ENCODE assay signal across 8 cellular contexts in genomic region chr7:131513245-131514061, GRCh38. TPM values are rescaled to one million over a fixed set of nuclear protein-coding genes. Genes with fewer than 3 reads are reported as not detected.
DNase-seq lines count a peak whose midpoint lies in the region; ATAC-seq and TF ChIP-seq lines count a peak whose summit lies in the region.

No MANE protein-coding gene starts in this region.

- no peak overlapping the region for H3K23ac ChIP-seq in mesenchymal stem cell (ENCODE audit: low read length in 2 of 2)

- H3K27ac ChIP-seq in CD4-positive, alpha-beta T cell (ENCODE audit: low read depth, low read length), result no peak overlapping the region
- H3K27ac ChIP-seq in HL-60 (replicated peaks) (no peak overlapping the region), mesenchymal stem cell (ENCODE audit: low read length, poor library complexity, severe bottlenecking) (no peak overlapping the region)

- no peaks in the 10 kb centered on the region for H3K79me1 ChIP-seq in mesenchymal stem cell (replicated peaks; ENCODE audit: low read length, poor library complexity, severe bottlenecking)

- no peaks in the 10 kb centered on the region for H3K36me3 Mint-ChIP-seq in CD4-positive, alpha-beta T cell (ENCODE audit: low read depth)
- no peaks in the 10 kb centered on the region for H3K36me3 Mint-ChIP-seq in activated CD8-positive, alpha-beta T cell treated with anti-CD3 and anti-CD28 coated beads for 36 hours (ENCODE audit: low read depth)

- no peak overlapping the region for H3K18ac ChIP-seq in mesenchymal stem cell (ENCODE audit: low read depth in 1 of 2, low read length in 2 of 2)

- POLR2A ChIA-PET in CD4-positive, alpha-beta T cell (lab: Charles Lee), result no interaction called here
- POLR2A ChIA-PET in activated CD8-positive, alpha-beta T cell treated with anti-CD3 and anti-CD28 coated beads for 36 hours (lab: Charles Lee), result interaction anchor here (0.6 to 1.6 kb wide), 2 partner anchors 11 to 59 kb away, joined by 3 to 7 read pairs; no protein-coding TSS in a partner anchor

- no peak overlapping the region for H2BK120ac ChIP-seq in mesenchymal stem cell (ENCODE audit: low read depth, low read length)

- 40% methylated on average over 11 of the region's 11 CpGs for WGBS in mesenchymal stem cell

- H3K4me1 Mint-ChIP-seq in CD4-positive, alpha-beta T cell (ENCODE audit: low read depth), result peaks cover 21% of the 10 kb centered on the region
- peaks cover 6% of the 10 kb centered on the region for H3K4me1 Mint-ChIP-seq in activated CD8-positive, alpha-beta T cell treated with anti-CD3 and anti-CD28 coated beads for 36 hours (ENCODE audit: low read depth)

- no peak overlapping the region for H2AK5ac ChIP-seq in mesenchymal stem cell (ENCODE audit: low read length, severe bottlenecking)

- H4K91ac ChIP-seq in mesenchymal stem cell (ENCODE audit: low read length), result no peak overlapping the region

- peak; percentile 63 to 79 (median 66) for DNase-seq in CD4-positive, alpha-beta T cell
- peak; percentile 70 to 75 for DNase-seq in HL-60 (ENCODE audit: low read depth in 1 of 2, low spot score in 1 of 2)
- peak; percentile 56 for DNase-seq in NCI-H82 treated with DMSO at 0.1 percent for 48 hours (lab: John Stamatoyannopoulos, UW; ENCODE audit: unreplicated experiment)
- peak; percentile 86 for DNase-seq in activated CD8-positive, alpha-beta T cell treated with anti-CD3 and anti-CD28 coated beads for 36 hours
- peak; percentile 52 for DNase-seq in effector CD8-positive, alpha-beta T cell (lab: John Stamatoyannopoulos, UW)
- peak; percentile 82 for DNase-seq in mesenchymal stem cell
- peak; percentile 56 for DNase-seq in stimulated activated CD8-positive, alpha-beta memory T cell treated with anti-CD3 and anti-CD28 coated beads, Interleukin-15, amount 100 ng/mL, for 1 hour (ENCODE audit: low read depth)

- H3K27me3 ChIP-seq in CD4-positive, alpha-beta T cell (ENCODE audit: control insufficient read depth, insufficient read depth, low read length), result no peaks in the 10 kb centered on the region
- H3K27me3 ChIP-seq in HL-60 (ENCODE audit: insufficient read depth, poor library complexity, severe bottlenecking) (no peaks in the 10 kb centered on the region), mesenchymal stem cell (ENCODE audit: control insufficient read depth in 1 of 2, insufficient read depth in 1 of 2, low read length in 2 of 2) (no peaks in the 10 kb centered on the region)

- H2BK12ac ChIP-seq in mesenchymal stem cell (ENCODE audit: low read length in 2 of 2), result no peak overlapping the region

- H2BK15ac ChIP-seq in mesenchymal stem cell (ENCODE audit: low read depth, poor library complexity, severe bottlenecking), result no peak overlapping the region

- H3K4me3 Mint-ChIP-seq in CD4-positive, alpha-beta T cell, result peak overlapping the region; percentile 26
- no peak overlapping the region for H3K4me3 Mint-ChIP-seq in activated CD8-positive, alpha-beta T cell treated with anti-CD3 and anti-CD28 coated beads for 36 hours

- H3K4ac ChIP-seq in mesenchymal stem cell (ENCODE audit: low read depth in 1 of 2, low read length in 2 of 2), result no peak overlapping the region

- TF ChIP-seq CTCF in CD4-positive, alpha-beta T cell (IDR thresholded peaks at IDR 0.05), result peak; percentile 89
- TF ChIP-seq CTCF in HL-60 (IDR thresholded peaks at IDR 0.05; ENCODE audit: insufficient read depth, low read length), result peak; percentile 89
- TF ChIP-seq CTCF in activated CD8-positive, alpha-beta T cell treated with anti-CD3 and anti-CD28 coated beads for 36 hours (IDR thresholded peaks at IDR 0.05), result peak; percentile 87

- no peak overlapping the region for H3K27ac Mint-ChIP-seq in CD4-positive, alpha-beta T cell
- H3K27ac Mint-ChIP-seq in activated CD8-positive, alpha-beta T cell treated with anti-CD3 and anti-CD28 coated beads for 36 hours, result no peak overlapping the region

- no peak overlapping the region for H3K4me3 ChIP-seq in HL-60 (replicated peaks; ENCODE audit: insufficient read depth, low read length)
- no peak overlapping the region for H3K4me3 ChIP-seq in mesenchymal stem cell (ENCODE audit: insufficient read depth in 1 of 2, low read depth in 1 of 2, low read length in 2 of 2)

- peak overlapping the region; percentile 19 for H4K8ac ChIP-seq in mesenchymal stem cell (ENCODE audit: low read length)

- peaks cover 6% of the 10 kb centered on the region for H3K4me1 ChIP-seq in mesenchymal stem cell (ENCODE audit: control insufficient read depth, insufficient read depth, low read depth, low read length)

- peak overlapping the region; percentile 48 for H3K9ac ChIP-seq in mesenchymal stem cell (ENCODE audit: low read length)

- peak; percentile 99 for ATAC-seq in CD4-positive, alpha-beta T cell (ENCODE audit: poor library complexity)
- ATAC-seq in GM19455 (IDR thresholded peaks at IDR 0.05; ENCODE audit: unreplicated experiment), result peak; percentile 86
- ATAC-seq in activated CD8-positive, alpha-beta T cell treated with anti-CD3 and anti-CD28 coated beads for 36 hours, result peak; percentile 99

- intact Hi-C loops in CD4-positive, alpha-beta T cell (cut with DNase I, micrococcal nuclease), result loop anchor here (2.0 to 5.0 kb wide), 2 partner anchors 141 to 636 kb away; no protein-coding TSS in a partner anchor
- intact Hi-C loops in activated CD8-positive, alpha-beta T cell treated with anti-CD3 and anti-CD28 coated beads for 36 hours (cut with micrococcal nuclease), result no loop called here

- H3K9me3 Mint-ChIP-seq in CD4-positive, alpha-beta T cell, result no peaks in the 10 kb centered on the region
- no peaks in the 10 kb centered on the region for H3K9me3 Mint-ChIP-seq in activated CD8-positive, alpha-beta T cell treated with anti-CD3 and anti-CD28 coated beads for 36 hours

- peak overlapping the region; percentile 15 for H3K4me2 ChIP-seq in mesenchymal stem cell (ENCODE audit: low read length, poor library complexity, severe bottlenecking)

- peak overlapping the region; percentile 42 for H2AFZ ChIP-seq in mesenchymal stem cell (ENCODE audit: low read depth, low read length)

- H3K9me3 ChIP-seq in CD4-positive, alpha-beta T cell (ENCODE audit: control insufficient read depth, low read length), result no peaks in the 10 kb centered on the region
- H3K9me3 ChIP-seq in mesenchymal stem cell (ENCODE audit: control insufficient read depth, low read length), result no peaks in the 10 kb centered on the region

- H3K14ac ChIP-seq in mesenchymal stem cell (ENCODE audit: low read length in 2 of 2), result no peak overlapping the region

- no peak overlapping the region for H2BK5ac ChIP-seq in mesenchymal stem cell (ENCODE audit: low read depth, low read length, poor library complexity, severe bottlenecking)

- peaks cover 0 to 13% of the 10 kb centered on the region in 2 experiments for H3K36me3 ChIP-seq in mesenchymal stem cell (ENCODE audit: control insufficient read depth in 1 of 2, insufficient read depth in 2 of 2, low read depth in 1 of 2, low read length in 2 of 2)

- CTCF ChIA-PET in CD4-positive, alpha-beta T cell (lab: Charles Lee), result interaction anchor here (0.9 to 2.4 kb wide), 4 partner anchors 9 to 23 kb away, joined by 4 to 6 read pairs (median 4); no protein-coding TSS in a partner anchor
- CTCF ChIA-PET in activated CD8-positive, alpha-beta T cell treated with anti-CD3 and anti-CD28 coated beads for 36 hours (lab: Charles Lee), result interaction anchor here (0.6 to 5.0 kb wide), 24 partner anchors 8 to 830 kb away, joined by 3 to 29 read pairs (median 4); no protein-coding TSS in a partner anchor

- peaks cover 23% of the 10 kb centered on the region for H3K27me3 Mint-ChIP-seq in CD4-positive, alpha-beta T cell
- H3K27me3 Mint-ChIP-seq in activated CD8-positive, alpha-beta T cell treated with anti-CD3 and anti-CD28 coated beads for 36 hours, result peaks cover 6% of the 10 kb centered on the region

RNA-seq across cellular contexts. Expression of gene PODXL, which starts 43.0 kb away (rescaled TPM):
- total RNA-seq in CD4-positive, alpha-beta T cell, result under 1 TPM; 0.16 to 0.47 TPM
- total RNA-seq in activated CD8-positive, alpha-beta T cell treated with anti-CD3 and anti-CD28 coated beads for 36 hours, result under 1 TPM; 0.45 to 0.51 TPM
- polyA plus RNA-seq in mesenchymal stem cell (2013, experiment 1 of 2), result 1.1 TPM
- polyA plus RNA-seq in mesenchymal stem cell (2013, experiment 2 of 2), result 1.1 TPM
